13 cellular contexts compared by ENCODE assay signal in the genomic region with DNA sequence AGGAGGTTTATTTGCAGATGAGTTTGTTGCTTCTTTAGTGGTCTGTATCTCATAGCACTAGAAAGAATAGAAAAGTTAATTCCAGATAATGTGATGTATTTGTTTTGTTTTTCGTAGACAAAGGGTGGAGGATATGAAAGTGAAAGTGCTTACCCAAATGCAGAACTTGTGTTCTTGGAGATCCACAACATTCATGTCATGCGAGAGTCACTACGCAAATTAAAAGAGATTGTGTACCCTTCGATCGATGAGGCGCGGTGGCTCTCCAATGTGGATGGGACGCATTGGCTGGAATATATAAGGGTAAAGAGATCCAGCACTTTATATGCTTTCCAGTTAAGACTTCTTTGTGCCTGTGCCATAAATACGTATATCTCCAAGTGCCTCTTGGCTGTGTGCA. TPM values are rescaled to one million over a fixed set of nuclear protein-coding genes. Genes with fewer than 3 reads are reported as not detected.
DNase-seq lines count a peak whose midpoint lies in the region; ATAC-seq lines count a peak whose summit lies in the region.
"Had no signal": no experiment of that assay in that cellular context is flagged by ENCODE, and none has a peak within 500 bp of the region (broad histone marks: within the 10 kb centered on the region; RNA-seq: fewer than 3 reads in every experiment).

No MANE protein-coding gene starts in this region.

- POLR2A ChIA-PET in T-cell (lab: Charles Lee), result no interaction called here

- H3K27ac Mint-ChIP-seq in CD4-positive, CD25-positive, alpha-beta regulatory T cell, result peak overlapping the region; percentile 82 to 93 (median 83)
- peak overlapping the region; percentile 81 to 91 for H3K27ac Mint-ChIP-seq in T-cell

- no peaks in the 10 kb centered on the region for H3K4me1 ChIP-seq in CD4-positive, CD25-positive, alpha-beta regulatory T cell (ENCODE audit: control insufficient read depth, insufficient read depth, low read length, poor library complexity, severe bottlenecking)

- peak overlapping the region; percentile 39 for H3K4me3 ChIP-seq in CD4-positive, CD25-positive, alpha-beta regulatory T cell (ENCODE audit: low read depth, low read length)

- H3K4me1 Mint-ChIP-seq in CD4-positive, CD25-positive, alpha-beta regulatory T cell, result peaks cover 0 to 18% (median 14%) of the 10 kb centered on the region in 4 donors
- peaks cover 7 to 22% (median 16%) of the 10 kb centered on the region in 3 donors for H3K4me1 Mint-ChIP-seq in T-cell
- H3K4me1 Mint-ChIP-seq: neural crest cell had no signal

- peaks cover 24% of the 10 kb centered on the region for H3K36me3 Mint-ChIP-seq in CD4-positive, CD25-positive, alpha-beta regulatory T cell
- peaks cover 65% of the 10 kb centered on the region for H3K36me3 Mint-ChIP-seq in T-cell

- H3K27me3 ChIP-seq in CD4-positive, CD25-positive, alpha-beta regulatory T cell (ENCODE audit: control insufficient read depth, insufficient read depth, low read length), result no peaks in the 10 kb centered on the region

- peak in 1 of 3 donors; percentile 40 for DNase-seq in CD4-positive, CD25-positive, alpha-beta regulatory T cell
- DNase-seq in T-cell (no peak), lung microvascular endothelial cell (ENCODE audit: low read depth in 2 of 2) (peak; percentile 5 to 12), AML-193 (lab: John Stamatoyannopoulos, UW) (no peak), iPS-NIHi7 (ENCODE audit: extremely low spot score) (no peak), NCI-H446 (lab: John Stamatoyannopoulos, UW) (no peak), HPDE6-E6E7 (ENCODE audit: extremely low spot score) (no peak)
- DNase-seq: anterior cingulate cortex, kidney glomerular epithelial cell, NCI-H2171 had no signal

- CTCF ChIA-PET in T-cell (lab: Charles Lee), result no interaction called here

- no peak for ATAC-seq in CD4-positive, CD25-positive, alpha-beta regulatory T cell (ENCODE audit: low read depth in 2 of 2)
- ATAC-seq in GM19395 (IDR thresholded peaks at IDR 0.05; ENCODE audit: unreplicated experiment) (peak; percentile 55), T-cell (replicated peaks in 1 of 4) (no peak)

- no peaks in the 10 kb centered on the region for H3K9me3 Mint-ChIP-seq in CD4-positive, CD25-positive, alpha-beta regulatory T cell
- no peaks in the 10 kb centered on the region for H3K9me3 Mint-ChIP-seq in T-cell

- H3K27me3 Mint-ChIP-seq in CD4-positive, CD25-positive, alpha-beta regulatory T cell, result no peaks in the 10 kb centered on the region
- H3K27me3 Mint-ChIP-seq in T-cell, result peaks cover 0 to 18% of the 10 kb centered on the region in 2 donors

- H3K27ac ChIP-seq in CD4-positive, CD25-positive, alpha-beta regulatory T cell (ENCODE audit: insufficient read depth, low read length, poor library complexity, severe bottlenecking), result no peak overlapping the region
- H3K27ac ChIP-seq: C4-2B had no signal

- H3K36me3 ChIP-seq in CD4-positive, CD25-positive, alpha-beta regulatory T cell (ENCODE audit: control insufficient read depth, insufficient read depth, low read length), result peaks cover 88% of the 10 kb centered on the region

- H3K4me3 Mint-ChIP-seq in CD4-positive, CD25-positive, alpha-beta regulatory T cell, result peak overlapping the region in 2 of 4 donors; percentile 24 to 39
- H3K4me3 Mint-ChIP-seq in T-cell, result peak overlapping the region; percentile 39 to 62 (median 53)
- H3K4me3 Mint-ChIP-seq: neural crest cell had no signal

- no peaks in the 10 kb centered on the region for H3K9me3 ChIP-seq in CD4-positive, CD25-positive, alpha-beta regulatory T cell (ENCODE audit: control insufficient read depth in 2 of 2, low read length in 2 of 2)

RNA-seq across cellular contexts. Expression of a gene that starts 43.3 kb away (rescaled TPM):
- total RNA-seq in CD4-positive, CD25-positive, alpha-beta regulatory T cell, result 61.1 TPM
- 10 to 100 TPM; 17.9 to 38.5 (median 26.2) TPM for polyA plus RNA-seq in CD4-positive, CD25-positive, alpha-beta regulatory T cell
- total RNA-seq in T-cell (10 to 100 TPM; 33.8 to 58.3 (median 39.4) TPM), lung microvascular endothelial cell (8.1 and 9.3 TPM in 2 replicates)

Comparison
In these comparisons a context has a peak if more than half of its experiments do, and no peak if none do; other contexts are left out.
1. DNase-seq: peak in lung microvascular endothelial cell (2 of 2); none in T-cell (0 of 34), AML-193 (0 of 2), iPS-NIHi7 (single experiment), NCI-H446 (0 of 2) and HPDE6-E6E7 (single experiment).